8 cellular contexts compared by ENCODE assay signal in genomic region chr3:12484983-12485327, GRCh38.
DNase-seq lines count a peak whose midpoint lies in the region; ATAC-seq and TF ChIP-seq lines count a peak whose summit lies in the region.

No MANE protein-coding gene starts in this region.

- H3K27me3 ChIP-seq in OCI-LY1 (ENCODE audit: insufficient read depth, low read length), result no peaks in the 10 kb centered on the region
- H3K27me3 ChIP-seq in parathyroid adenoma (ENCODE audit: control insufficient read depth, insufficient read depth, low read length), result no peaks in the 10 kb centered on the region

- H3K79me2 ChIP-seq in OCI-LY1 (ENCODE audit: insufficient read depth, low read length) (no peaks in the 10 kb centered on the region), parathyroid adenoma (peaks cover 13% of the 10 kb centered on the region)

- H3K36me3 ChIP-seq in ES-I3 (ENCODE audit: insufficient read depth, low read length) (no peaks in the 10 kb centered on the region; the same call in none of the 2 replicates), OCI-LY1 (ENCODE audit: insufficient read depth, low read length) (peaks cover 21% of the 10 kb centered on the region), parathyroid adenoma (ENCODE audit: control insufficient read depth, insufficient read depth, low read length) (no peaks in the 10 kb centered on the region)

- no peak for TF ChIP-seq CTCF in OCI-LY1 (IDR thresholded peaks at IDR 0.05; ENCODE audit: low read length)
- TF ChIP-seq CTCF in parathyroid adenoma (IDR thresholded peaks at IDR 0.05), result no peak

- no peaks in the 10 kb centered on the region for H3K9me2 ChIP-seq in OCI-LY1 (ENCODE audit: low read depth, low read length)

- H3K9me3 ChIP-seq in ES-I3 (ENCODE audit: control insufficient read depth, insufficient read depth, low read length) (no peaks in the 10 kb centered on the region), OCI-LY1 (ENCODE audit: low read length) (no peaks in the 10 kb centered on the region), parathyroid adenoma (ENCODE audit: control insufficient read depth, low read length) (no peaks in the 10 kb centered on the region)

- no peaks in the 10 kb centered on the region for H3F3A ChIP-seq in OCI-LY1 (ENCODE audit: insufficient read depth, low read length)

- peak overlapping the region; percentile 44 for H3K27ac ChIP-seq in OCI-LY1 (ENCODE audit: low read depth, low read length, poor library complexity, severe bottlenecking)
- H3K27ac ChIP-seq in epithelial cell of prostate, result peak overlapping the region; percentile 48
- H3K27ac ChIP-seq in parathyroid adenoma, result peak overlapping the region; percentile 71

- no peak for ATAC-seq in HG03095 (IDR thresholded peaks at IDR 0.05; ENCODE audit: unreplicated experiment)
- ATAC-seq in GM18909 (IDR thresholded peaks at IDR 0.05; ENCODE audit: poor library complexity, unreplicated experiment), result no peak

- H3K4me2 ChIP-seq in OCI-LY1 (ENCODE audit: low read length) (peak overlapping the region; percentile 100), parathyroid adenoma (ENCODE audit: low read length) (peak overlapping the region; percentile 95)

- no peaks in the 10 kb centered on the region for H4K20me1 ChIP-seq in OCI-LY1 (ENCODE audit: insufficient read depth, low read length)

- H3K4me1 ChIP-seq in ES-I3 (ENCODE audit: insufficient read depth, low read length) (peaks cover 5% of the 10 kb centered on the region), OCI-LY1 (ENCODE audit: insufficient read depth, low read length, severe bottlenecking) (peaks cover 21% of the 10 kb centered on the region), parathyroid adenoma (peaks cover 11% of the 10 kb centered on the region)

- H3K9ac ChIP-seq in ES-I3 (ENCODE audit: low read depth, low read length), result peak overlapping the region; percentile 88
- peak overlapping the region; percentile 84 for H3K9ac ChIP-seq in OCI-LY1 (ENCODE audit: low read length)
- no peak overlapping the region for H3K9ac ChIP-seq in parathyroid adenoma

- no peak for DNase-seq in epithelial cell of prostate (ENCODE audit: low read depth, low spot score)
- DNase-seq in amygdala (lab: John Stamatoyannopoulos, UW), result no peak
- no peak for DNase-seq in NCI-H1694 treated with DMSO at 0.1 percent for 48 hours (lab: John Stamatoyannopoulos, UW)

- H3K4me3 ChIP-seq in OCI-LY1 (ENCODE audit: low read depth, low read length, poor library complexity, severe bottlenecking), result peak overlapping the region; percentile 87
- H3K4me3 ChIP-seq in parathyroid adenoma (ENCODE audit: low read depth, low read length), result peak overlapping the region; percentile 85

- H2AFZ ChIP-seq in OCI-LY1 (ENCODE audit: low read length) (no peak overlapping the region), parathyroid adenoma (peak overlapping the region; percentile 92)
